2 cellular contexts compared by ENCODE assay signal in genomic region chr14:88342980-88343379, GRCh38.
TF ChIP-seq lines count a peak whose summit lies in the region.

No MANE protein-coding gene starts in this region.

TF ChIP-seq in GM23338, 12 proteins besides CTCF, POLR2A, EP300 and RAD21:
- no peak for TF ChIP-seq ZNF114 (CRISPR knock-in tag; IDR thresholded peaks at IDR 0.05)
- no peak for TF ChIP-seq NANOG (IDR thresholded peaks at IDR 0.05; ENCODE audit: borderline replicate concordance)
- no peak for TF ChIP-seq ZNF462 (CRISPR knock-in tag; IDR thresholded peaks at IDR 0.05)
- no peak for TF ChIP-seq JUNB (IDR thresholded peaks at IDR 0.05; ENCODE audit: unreplicated experiment)
- no peak for TF ChIP-seq EZH2 (IDR thresholded peaks at IDR 0.05; ENCODE audit: low read depth, unreplicated experiment)
TF ChIP-seq in GM23338: peak in this region for 0.

TF ChIP-seq in H1, 55 proteins besides CTCF, POLR2A, EP300 and RAD21:
- TF ChIP-seq SP2 (IDR thresholded peaks at IDR 0.05; ENCODE audit: low read length) (no peak), CHD2 (IDR thresholded peaks at IDR 0.05; ENCODE audit: low read length) (no peak), RXRA (IDR thresholded peaks at IDR 0.05; ENCODE audit: insufficient read depth, low read depth, low read length) (no peak), USF2 (IDR thresholded peaks at IDR 0.05; ENCODE audit: low read length) (peak; percentile 71; the same call in 1 of the 2 replicates)
